ENCODE assay signal across 8 cellular contexts in the genomic region with DNA sequence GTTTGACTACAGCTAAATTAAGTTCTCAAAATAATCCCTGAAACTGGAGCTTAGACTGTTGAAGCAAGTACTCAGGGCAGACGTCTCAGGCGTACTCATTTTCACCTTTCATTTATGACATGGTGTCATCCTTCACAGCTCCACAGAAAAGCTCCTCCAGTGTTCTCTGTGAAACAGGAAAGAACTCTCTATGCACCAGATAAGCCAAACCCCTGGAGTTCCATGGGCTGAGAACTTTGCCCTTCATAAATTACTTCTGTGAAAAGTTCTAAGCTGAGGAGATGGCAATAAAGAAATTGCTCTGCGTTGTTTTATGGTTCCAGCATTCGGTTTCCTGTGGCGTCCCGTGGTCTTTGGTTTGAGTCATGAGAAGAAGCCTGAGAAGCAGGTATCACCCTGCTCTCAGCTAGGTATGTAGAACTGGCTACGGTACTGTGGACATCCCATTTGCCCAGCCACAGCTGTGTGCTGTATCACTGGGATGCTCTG. TPM values are rescaled to one million over a fixed set of nuclear protein-coding genes. Genes with fewer than 3 reads are reported as not detected.
DNase-seq lines count a peak whose midpoint lies in the region; ATAC-seq, FAIRE-seq and TF ChIP-seq lines count a peak whose summit lies in the region.

No MANE protein-coding gene starts in this region.

- peaks cover 52% of the 10 kb centered on the region for H3K27me3 Mint-ChIP-seq in activated CD4-positive, alpha-beta T cell treated with anti-CD3 and anti-CD28 coated beads, Interleukin-2, amount 10 ng/mL, durations not matched to agents 24 days and 14 days

- H3K36me3 Mint-ChIP-seq in activated CD4-positive, alpha-beta T cell treated with anti-CD3 and anti-CD28 coated beads, Interleukin-2, amount 10 ng/mL, durations not matched to agents 24 days and 14 days (ENCODE audit: low read depth) = no peaks in the 10 kb centered on the region

- no peak for TF ChIP-seq POLR2A in GM12892 (IDR thresholded peaks at IDR 0.05; ENCODE audit: low read depth, low read length)

- peak; percentile 94 for FAIRE-seq in GM12892 (lab: Jason Lieb, UNC)

- H3K9me3 ChIP-seq in lower lobe of right lung = no peaks in the 10 kb centered on the region

- no peaks in the 10 kb centered on the region for H3K36me3 ChIP-seq in lower lobe of right lung

- H3K27ac ChIP-seq in lower lobe of right lung = peak overlapping the region; percentile 74

- no peaks in the 10 kb centered on the region for H3K9me3 Mint-ChIP-seq in activated CD4-positive, alpha-beta T cell treated with anti-CD3 and anti-CD28 coated beads, Interleukin-2, amount 10 ng/mL, durations not matched to agents 24 days and 14 days

- H3K27me3 ChIP-seq in lower lobe of right lung (ENCODE audit: low read depth) = no peaks in the 10 kb centered on the region

- peak overlapping the region; percentile 76 for H3K4me3 Mint-ChIP-seq in activated CD4-positive, alpha-beta T cell treated with anti-CD3 and anti-CD28 coated beads, Interleukin-2, amount 10 ng/mL, durations not matched to agents 24 days and 14 days

- H3K4me1 ChIP-seq in lower lobe of right lung = peaks cover 20% of the 10 kb centered on the region

- no peak for DNase-seq in GM12892 (ENCODE audit: insufficient read length)
- DNase-seq in activated CD4-positive, alpha-beta T cell treated with anti-CD3 and anti-CD28 coated beads, Interleukin-2, amount 10 ng/mL, durations not matched to agents 24 days and 14 days = peak; percentile 79
- no peak for DNase-seq in lower lobe of right lung
- DNase-seq in omental fat pad (ENCODE audit: low spot score) = no peak
- DNase-seq in MV-4-11 (lab: John Stamatoyannopoulos, UW) = no peak

- TF ChIP-seq CTCF in lower lobe of right lung (IDR thresholded peaks at IDR 0.05) (no peak), omental fat pad (IDR thresholded peaks at IDR 0.05) (no peak)

- peak overlapping the region; percentile 49 for H3K4me3 ChIP-seq in lower lobe of right lung

- H3K27ac Mint-ChIP-seq in activated CD4-positive, alpha-beta T cell treated with anti-CD3 and anti-CD28 coated beads, Interleukin-2, amount 10 ng/mL, durations not matched to agents 24 days and 14 days = peak overlapping the region; percentile 1

- peak; percentile 72 for ATAC-seq in HG02610 (IDR thresholded peaks at IDR 0.05; ENCODE audit: unreplicated experiment)
- ATAC-seq in lower lobe of right lung = peak; percentile 26 to 32
- no peak for ATAC-seq in HG03571 (IDR thresholded peaks at IDR 0.05; ENCODE audit: unreplicated experiment)
- ATAC-seq in omental fat pad (ENCODE audit: low FRiP score) = no peak
- ATAC-seq in GM19328 (IDR thresholded peaks at IDR 0.05; ENCODE audit: unreplicated experiment) = no peak

- peaks cover 25% of the 10 kb centered on the region for H3K4me1 Mint-ChIP-seq in activated CD4-positive, alpha-beta T cell treated with anti-CD3 and anti-CD28 coated beads, Interleukin-2, amount 10 ng/mL, durations not matched to agents 24 days and 14 days

- intact Hi-C loops in activated CD4-positive, alpha-beta T cell treated with anti-CD3 and anti-CD28 coated beads, Interleukin-2, amount 10 ng/mL, durations not matched to agents 24 days and 14 days (cut with micrococcal nuclease) = loop anchor here (1.0 to 5.0 kb wide), 3 partner anchors 20 to 170 kb away; a partner anchor contains a TSS
- intact Hi-C loops in lower lobe of right lung (cut with DNase I) = no loop called here

RNA-seq across cellular contexts. Expression of a gene that starts 20.2 kb away (rescaled TPM):
- polyA plus RNA-seq in GM12892 (2012; ENCODE audit: missing spikeins) = 7.8 TPM
- 13.9 and 16.8 TPM in 2 replicates for total RNA-seq in activated CD4-positive, alpha-beta T cell treated with anti-CD3 and anti-CD28 coated beads, Interleukin-2, amount 10 ng/mL, durations not matched to agents 24 days and 14 days
- total RNA-seq in lower lobe of right lung = 62.8 TPM
- total RNA-seq in omental fat pad = 10 to 100 TPM; 24.9 to 48.1 (median 40.6) TPM

Comparison
In these comparisons a context has a peak if more than half of its experiments do, and no peak if none do; other contexts are left out.
1. ATAC-seq: peak in HG02610 (single experiment) and lower lobe of right lung (2 of 2); none in HG03571 (single experiment), omental fat pad (single experiment) and GM19328 (single experiment).